34 cellular contexts compared by ENCODE assay signal in the genomic region with DNA sequence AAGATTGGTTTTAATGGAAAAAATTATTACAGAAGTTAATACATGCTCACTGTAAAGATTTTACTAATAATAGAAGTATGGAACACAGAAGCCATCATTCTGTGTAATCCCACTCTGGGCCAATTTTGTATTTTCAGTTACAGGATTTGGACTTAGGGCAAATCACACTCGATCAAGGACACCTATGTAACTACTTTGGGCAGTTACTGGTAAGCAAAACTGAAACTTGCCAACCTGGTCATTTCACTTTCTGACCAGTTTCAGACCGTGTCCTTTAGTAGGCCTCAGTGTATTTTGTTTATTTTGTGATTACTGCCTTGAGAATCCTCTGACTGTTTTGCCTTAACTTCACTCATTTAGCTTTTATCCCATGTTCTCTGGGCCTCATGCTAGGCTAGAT. TPM values are rescaled to one million over a fixed set of nuclear protein-coding genes. Genes with fewer than 3 reads are reported as not detected.
DNase-seq lines count a peak whose midpoint lies in the region; ATAC-seq and TF ChIP-seq lines count a peak whose summit lies in the region.
"Had no signal": no experiment of that assay in that cellular context is flagged by ENCODE, and none has a peak within 500 bp of the region (broad histone marks: within the 10 kb centered on the region; RNA-seq: fewer than 3 reads in every experiment).

No MANE protein-coding gene starts in this region.

- TF ChIP-seq CTCF in KMS-11 (conservative IDR thresholded peaks at IDR 0.05; ENCODE audit: low read depth, low read length) (no peak), coronary artery (IDR thresholded peaks at IDR 0.05) (no peak)

- H3K27me3 ChIP-seq in KMS-11 (ENCODE audit: insufficient read depth, low read depth) = no peaks in the 10 kb centered on the region
- H3K27me3 ChIP-seq: cardiac muscle cell, esophagus squamous epithelium, heart right ventricle, uterus had no signal

- DNase-seq in activated naive CD8-positive, alpha-beta T cell treated with anti-CD3 and anti-CD28 coated beads, Interleukin-2, amount 50 U/mL, for 24 hours = no peak
- DNase-seq in activated naive CD8-positive, alpha-beta T cell treated with anti-CD3 and anti-CD28 coated beads for 36 hours = no peak
- DNase-seq in effector memory CD8-positive, alpha-beta T cell = no peak
- DNase-seq in coronary artery (ENCODE audit: low spot score) = no peak
- no peak for DNase-seq in ureter (ENCODE audit: low spot score)
- DNase-seq in H4 (ENCODE audit: low spot score) = no peak
- DNase-seq: 8988T; activated CD4-positive, alpha-beta T cell treated with anti-CD3 and anti-CD28 coated beads, Interleukin-2, amount 50 U/mL, for 48 hours; CD8-positive, alpha-beta T cell; dermis blood vessel endothelial cell; DMS 273 treated with DMSO at 0.1 percent for 48 hours; EL; esophagus squamous epithelium; foreskin melanocyte; heart right ventricle; mammary epithelial cell; NCI-H1105; NCI-H2029; NCI-H526; posterior cingulate gyrus; stimulated activated CD4-positive, alpha-beta T cell treated with anti-CD3 and anti-CD28 coated beads, Interleukin-4, amount 100 ng/mL, for 4 hours; stimulated activated naive CD4-positive, alpha-beta T cell treated with Interleukin-2 at 50 U/mL for 16 hours; T-cell; uterus had no signal

- no peak overlapping the region for H3K4me3 ChIP-seq in KMS-11 (IDR thresholded peaks at IDR 0.05; ENCODE audit: insufficient read depth, low read depth, low read length)
- no peak overlapping the region for H3K4me3 ChIP-seq in coronary artery
- H3K4me3 ChIP-seq: cardiac muscle cell, esophagus squamous epithelium, heart right ventricle, thoracic aorta, uterus had no signal

- H3K79me2 ChIP-seq in KMS-11 (ENCODE audit: insufficient read depth, low read depth) = peaks cover 8% of the 10 kb centered on the region; the same call in 1 of the 2 replicates

- H2AFZ ChIP-seq in KMS-11 (ENCODE audit: low read depth) = no peak overlapping the region

- peaks cover 76% of the 10 kb centered on the region for H3K36me3 Mint-ChIP-seq in activated naive CD8-positive, alpha-beta T cell treated with anti-CD3 and anti-CD28 coated beads, Interleukin-2, amount 50 U/mL, for 24 hours (ENCODE audit: low read depth)
- H3K36me3 Mint-ChIP-seq in activated naive CD8-positive, alpha-beta T cell treated with anti-CD3 and anti-CD28 coated beads for 36 hours = peaks cover 65% of the 10 kb centered on the region
- peaks cover 47% of the 10 kb centered on the region for H3K36me3 Mint-ChIP-seq in effector memory CD8-positive, alpha-beta T cell (ENCODE audit: insufficient read depth)
- peaks cover 51% of the 10 kb centered on the region for H3K36me3 Mint-ChIP-seq in stimulated activated memory B cell treated with anti-CD40 and anti-IgM and Interleukin-4, amounts not matched to agents 10 μg/mL and 1 μg/mL and 100 μg/mL, for 72 hours

- ATAC-seq in activated naive CD8-positive, alpha-beta T cell treated with anti-CD3 and anti-CD28 coated beads, Interleukin-2, amount 50 U/mL, for 24 hours = no peak
- ATAC-seq in effector memory CD8-positive, alpha-beta T cell (replicated peaks) = no peak
- no peak for ATAC-seq in stimulated activated memory B cell treated with anti-CD40 and anti-IgM and Interleukin-4, amounts not matched to agents 10 μg/mL and 1 μg/mL and 100 μg/mL, for 72 hours
- ATAC-seq: activated CD4-positive, CD25-positive, alpha-beta regulatory T cell treated with anti-CD3 and anti-CD28 coated beads, Interleukin-2, amount 50 U/mL, for 24 hours; activated T-helper 17 cell treated with anti-CD3 and anti-CD28 coated beads, Interleukin-2, amount 50 U/mL, for 72 hours; CD8-positive, alpha-beta T cell; T-cell had no signal

- peaks cover 21% of the 10 kb centered on the region for H3K4me1 ChIP-seq in KMS-11 (ENCODE audit: low read depth, poor library complexity, severe bottlenecking)
- H3K4me1 ChIP-seq: uterus had no signal

- no peaks in the 10 kb centered on the region for H3K36me3 ChIP-seq in KMS-11 (ENCODE audit: insufficient read depth)
- H3K36me3 ChIP-seq: cardiac muscle cell, uterus had no signal

- H3K27ac Mint-ChIP-seq in activated naive CD8-positive, alpha-beta T cell treated with anti-CD3 and anti-CD28 coated beads, Interleukin-2, amount 50 U/mL, for 24 hours = peak overlapping the region; percentile 59
- no peak overlapping the region for H3K27ac Mint-ChIP-seq in activated naive CD8-positive, alpha-beta T cell treated with anti-CD3 and anti-CD28 coated beads for 36 hours
- H3K27ac Mint-ChIP-seq in effector memory CD8-positive, alpha-beta T cell = peak overlapping the region; percentile 2
- peak overlapping the region; percentile 68 for H3K27ac Mint-ChIP-seq in stimulated activated memory B cell treated with anti-CD40 and anti-IgM and Interleukin-4, amounts not matched to agents 10 μg/mL and 1 μg/mL and 100 μg/mL, for 72 hours
- H3K27ac Mint-ChIP-seq: activated T-helper 17 cell treated with anti-CD3 and anti-CD28 coated beads, Interleukin-2, amount 50 U/mL, for 72 hours; CD8-positive, alpha-beta T cell; T-cell had no signal

- H3K9me3 Mint-ChIP-seq in activated naive CD8-positive, alpha-beta T cell treated with anti-CD3 and anti-CD28 coated beads, Interleukin-2, amount 50 U/mL, for 24 hours = no peaks in the 10 kb centered on the region
- H3K9me3 Mint-ChIP-seq in activated naive CD8-positive, alpha-beta T cell treated with anti-CD3 and anti-CD28 coated beads for 36 hours = no peaks in the 10 kb centered on the region
- no peaks in the 10 kb centered on the region for H3K9me3 Mint-ChIP-seq in effector memory CD8-positive, alpha-beta T cell
- no peaks in the 10 kb centered on the region for H3K9me3 Mint-ChIP-seq in stimulated activated memory B cell treated with anti-CD40 and anti-IgM and Interleukin-4, amounts not matched to agents 10 μg/mL and 1 μg/mL and 100 μg/mL, for 72 hours
- H3K9me3 Mint-ChIP-seq: activated naive CD4-positive, alpha-beta T cell treated with anti-CD3 and anti-CD28 coated beads, Interleukin-2, amount 50 U/mL, for 24 hours; activated T-helper 17 cell treated with anti-CD3 and anti-CD28 coated beads, Interleukin-2, amount 50 U/mL, for 72 hours; CD8-positive, alpha-beta T cell; T-cell had no signal

- no peak overlapping the region for H3K9ac ChIP-seq in KMS-11

- no peaks in the 10 kb centered on the region for H3K27me3 Mint-ChIP-seq in activated naive CD8-positive, alpha-beta T cell treated with anti-CD3 and anti-CD28 coated beads, Interleukin-2, amount 50 U/mL, for 24 hours
- H3K27me3 Mint-ChIP-seq in activated naive CD8-positive, alpha-beta T cell treated with anti-CD3 and anti-CD28 coated beads for 36 hours = no peaks in the 10 kb centered on the region
- no peaks in the 10 kb centered on the region for H3K27me3 Mint-ChIP-seq in effector memory CD8-positive, alpha-beta T cell
- no peaks in the 10 kb centered on the region for H3K27me3 Mint-ChIP-seq in stimulated activated memory B cell treated with anti-CD40 and anti-IgM and Interleukin-4, amounts not matched to agents 10 μg/mL and 1 μg/mL and 100 μg/mL, for 72 hours
- H3K27me3 Mint-ChIP-seq: activated naive CD4-positive, alpha-beta T cell treated with anti-CD3 and anti-CD28 coated beads, Interleukin-2, amount 50 U/mL, for 24 hours; activated T-helper 17 cell treated with anti-CD3 and anti-CD28 coated beads, Interleukin-2, amount 50 U/mL, for 72 hours; T-cell had no signal

- peaks cover 55% of the 10 kb centered on the region for H3K4me1 Mint-ChIP-seq in activated naive CD8-positive, alpha-beta T cell treated with anti-CD3 and anti-CD28 coated beads, Interleukin-2, amount 50 U/mL, for 24 hours
- peaks cover 36% of the 10 kb centered on the region for H3K4me1 Mint-ChIP-seq in activated naive CD8-positive, alpha-beta T cell treated with anti-CD3 and anti-CD28 coated beads for 36 hours
- peaks cover 26 to 60% of the 10 kb centered on the region in 2 donors for H3K4me1 Mint-ChIP-seq in effector memory CD8-positive, alpha-beta T cell (ENCODE audit: low read depth in 2 of 2)
- H3K4me1 Mint-ChIP-seq in stimulated activated memory B cell treated with anti-CD40 and anti-IgM and Interleukin-4, amounts not matched to agents 10 μg/mL and 1 μg/mL and 100 μg/mL, for 72 hours = peaks cover 87% of the 10 kb centered on the region

- no peak overlapping the region for H3K4me3 Mint-ChIP-seq in activated naive CD8-positive, alpha-beta T cell treated with anti-CD3 and anti-CD28 coated beads, Interleukin-2, amount 50 U/mL, for 24 hours
- no peak overlapping the region for H3K4me3 Mint-ChIP-seq in activated naive CD8-positive, alpha-beta T cell treated with anti-CD3 and anti-CD28 coated beads for 36 hours
- no peak overlapping the region for H3K4me3 Mint-ChIP-seq in effector memory CD8-positive, alpha-beta T cell
- H3K4me3 Mint-ChIP-seq in stimulated activated memory B cell treated with anti-CD40 and anti-IgM and Interleukin-4, amounts not matched to agents 10 μg/mL and 1 μg/mL and 100 μg/mL, for 72 hours = no peak overlapping the region
- H3K4me3 Mint-ChIP-seq: activated naive CD4-positive, alpha-beta T cell treated with anti-CD3 and anti-CD28 coated beads, Interleukin-2, amount 50 U/mL, for 24 hours; activated T-helper 17 cell treated with anti-CD3 and anti-CD28 coated beads, Interleukin-2, amount 50 U/mL, for 72 hours; CD8-positive, alpha-beta T cell; neural crest cell; T-cell had no signal

- H4K20me1 ChIP-seq in KMS-11 (ENCODE audit: insufficient read depth) = no peaks in the 10 kb centered on the region

- H3K27ac ChIP-seq in KMS-11 (no peak overlapping the region), coronary artery (no peak overlapping the region)
- H3K27ac ChIP-seq: cardiac muscle cell, esophagus squamous epithelium, HL-60, thoracic aorta, uterus had no signal

- H3K4me2 ChIP-seq in KMS-11 = peak overlapping the region; percentile 25; the same call in 1 of the 2 replicates

RNA-seq across cellular contexts. Expression of gene SCAANT1, which starts 10.6 kb away (rescaled TPM):
- not detected for total RNA-seq in activated naive CD8-positive, alpha-beta T cell treated with anti-CD3 and anti-CD28 coated beads for 36 hours
- total RNA-seq in ureter = not detected
- total RNA-seq in H4 (2014; rRNA removed; shearing (Covaris generic)) = not detected in 2 replicates
- total RNA-seq: cardiac muscle cell; CD8-positive, alpha-beta T cell; dermis blood vessel endothelial cell; esophagus squamous epithelium; heart right ventricle; mammary epithelial cell; neural crest cell; sciatic nerve; thoracic aorta; uterus had no signal

RNA-seq across cellular contexts. Expression of gene ATXN7, which starts 59.1 kb away (rescaled TPM):
- 10 to 100 TPM; 26.5 to 28.6 TPM for total RNA-seq in activated naive CD8-positive, alpha-beta T cell treated with anti-CD3 and anti-CD28 coated beads for 36 hours
- 61.8 TPM for total RNA-seq in ureter
- total RNA-seq in H4 (2014; rRNA removed; shearing (Covaris generic)) = 3.7 and 4.0 TPM in 2 replicates

RNA-seq across cellular contexts. Expression of gene THOC7, which starts 59.2 kb away (rescaled TPM):
- total RNA-seq in activated naive CD8-positive, alpha-beta T cell treated with anti-CD3 and anti-CD28 coated beads for 36 hours = 10 to 100 TPM; 85.4 to 92.7 TPM
- total RNA-seq in ureter = 69.0 TPM
- total RNA-seq in H4 (2014; rRNA removed; shearing (Covaris generic)) = 80.1 and 81.8 TPM in 2 replicates
